16 cellular contexts compared by ENCODE assay signal in genomic region chr7:31432831-31433340, GRCh38.
A peak's percentile ranks its signal among the peaks of the same experiment; 100 is the strongest.
DNase-seq lines count a peak whose midpoint lies in the region; ATAC-seq and TF ChIP-seq lines count a peak whose summit lies in the region.
"Had no signal": no experiment of that assay in that cellular context is flagged by ENCODE, and none has a peak within 500 bp of the region (broad histone marks: within the 10 kb centered on the region; RNA-seq: fewer than 3 reads in every experiment).

No MANE protein-coding gene starts in this region.

- DNase-seq in EL (peak; percentile 3), RPMI7951 (ENCODE audit: low read depth) (peak; percentile 43), fibroblast of pulmonary artery (ENCODE audit: low read depth) (peak; percentile 22), trophoblast cell (peak; percentile 43 to 44), LoVo (ENCODE audit: low spot score) (no peak), HCEC 1CT (no peak)
- DNase-seq: activated CD8-positive, alpha-beta T cell treated with anti-CD3 and anti-CD28 coated beads, Interleukin-2, amount 10 ng/mL, durations not matched to agents 7 days and 5 days; activated naive CD4-positive, alpha-beta T cell; activated T-cell treated with anti-CD3 and anti-CD28 coated beads, Interleukin-2, amount 50 U/mL, for 24 hours; AML-193; NCI-H1417 treated with DMSO at 0.1 percent for 48 hours; SW 1271 had no signal

- no peak overlapping the region for H3K14ac ChIP-seq in trophoblast cell (ENCODE audit: low read length)

- no peaks in the 10 kb centered on the region for H3K9me3 ChIP-seq in trophoblast cell (ENCODE audit: insufficient read depth, low read depth, low read length)

- no peaks in the 10 kb centered on the region for H3K36me3 ChIP-seq in trophoblast cell (ENCODE audit: control insufficient read depth in 1 of 2, insufficient read depth in 2 of 2, low read length in 2 of 2)
- H3K36me3 ChIP-seq: cardiac muscle cell, neural progenitor cell had no signal

- no peak overlapping the region for H3K18ac ChIP-seq in trophoblast cell (ENCODE audit: low read length)

- no peak overlapping the region for H4K8ac ChIP-seq in trophoblast cell (ENCODE audit: low read depth, low read length)

- no peak overlapping the region for H2BK5ac ChIP-seq in trophoblast cell (ENCODE audit: low read depth, low read length, poor library complexity)

- H3K4me3 ChIP-seq in fibroblast of pulmonary artery (replicated peaks; ENCODE audit: low read depth, low read length) (no peak overlapping the region), trophoblast cell (ENCODE audit: low read depth, low read length) (no peak overlapping the region)
- H3K4me3 ChIP-seq: cardiac muscle cell, neural progenitor cell had no signal

- H3K79me2 ChIP-seq in trophoblast cell (ENCODE audit: control insufficient read depth, insufficient read depth, low read length, poor library complexity): no peaks in the 10 kb centered on the region

- no peak overlapping the region for H2AK5ac ChIP-seq in trophoblast cell (ENCODE audit: low read length)

- H2BK120ac ChIP-seq in trophoblast cell (ENCODE audit: insufficient read depth, low read length, poor library complexity): no peak overlapping the region

- H4K91ac ChIP-seq in trophoblast cell (ENCODE audit: low read depth, low read length): no peak overlapping the region

- H3K27me3 ChIP-seq in trophoblast cell (ENCODE audit: insufficient read depth, low read length): no peaks in the 10 kb centered on the region
- H3K27me3 ChIP-seq: cardiac muscle cell, neural progenitor cell had no signal

- peak overlapping the region; percentile 83 for H3K27ac ChIP-seq in trophoblast cell (ENCODE audit: low read depth, low read length)
- H3K27ac ChIP-seq: cardiac muscle cell, neural progenitor cell had no signal

- H3K23ac ChIP-seq in trophoblast cell (ENCODE audit: low read length): no peak overlapping the region

- no peak overlapping the region for H3K4ac ChIP-seq in trophoblast cell (ENCODE audit: low read depth, low read length)

- H4K12ac ChIP-seq in trophoblast cell (ENCODE audit: low read depth, low read length): no peak overlapping the region

- TF ChIP-seq CTCF in fibroblast of pulmonary artery (IDR thresholded peaks at IDR 0.05; ENCODE audit: low read length, missing control alignments): no peak

- H2AFZ ChIP-seq in trophoblast cell (ENCODE audit: insufficient read depth, low read length, poor library complexity): no peak overlapping the region
- H2AFZ ChIP-seq: neural progenitor cell had no signal

- no peak for ATAC-seq in HG02852 (IDR thresholded peaks at IDR 0.05; ENCODE audit: unreplicated experiment)
- ATAC-seq: activated CD4-positive, CD25-positive, alpha-beta regulatory T cell treated with anti-CD3 and anti-CD28 coated beads, Interleukin-2, amount 50 U/mL, for 24 hours; activated CD8-positive, alpha-beta T cell treated with anti-CD3 and anti-CD28 coated beads, Interleukin-2, amount 10 ng/mL, durations not matched to agents 7 days and 5 days had no signal

- no CpG with 5 or more reads among the region's 6 CpGs for WGBS in trophoblast cell (ENCODE audit: extremely low coverage, insufficient coverage, insufficient read length)

- no peak overlapping the region for H3K9ac ChIP-seq in trophoblast cell (ENCODE audit: low read length)
- H3K9ac ChIP-seq: neural progenitor cell had no signal

- no peaks in the 10 kb centered on the region for H3K79me1 ChIP-seq in trophoblast cell (ENCODE audit: low read length)

- no peak overlapping the region for H2BK12ac ChIP-seq in trophoblast cell (ENCODE audit: low read length)

- no peak overlapping the region for H3K4me2 ChIP-seq in trophoblast cell (ENCODE audit: low read length)
- H3K4me2 ChIP-seq: neural progenitor cell had no signal

- H3K4me1 ChIP-seq in trophoblast cell (ENCODE audit: control insufficient read depth in 1 of 2, insufficient read depth in 2 of 2, low read length in 2 of 2): peaks cover 0 to 8% of the 10 kb centered on the region in 2 experiments

Comparison
In these comparisons a context has a peak if more than half of its experiments do, and no peak if none do; other contexts are left out.
1. DNase-seq: peak in EL (single experiment), RPMI7951 (single experiment), fibroblast of pulmonary artery (single experiment) and trophoblast cell (2 of 2); none in LoVo (single experiment) and HCEC 1CT (single experiment).